Comparison of ENCODE assay signal across 13 cellular contexts in genomic region chr1:234509457-234510328, GRCh38. TPM values are rescaled to one million over a fixed set of nuclear protein-coding genes. Genes with fewer than 3 reads are reported as not detected.
DNase-seq lines count a peak whose midpoint lies in the region; ATAC-seq, FAIRE-seq and TF ChIP-seq lines count a peak whose summit lies in the region.
"Had no signal": no experiment of that assay in that cellular context is flagged by ENCODE, and none has a peak within 500 bp of the region (broad histone marks: within the 10 kb centered on the region; RNA-seq: fewer than 3 reads in every experiment).

No MANE protein-coding gene starts in this region.

- no peak overlapping the region for H3K9ac ChIP-seq in HUES6 (ENCODE audit: low read length)
- H3K9ac ChIP-seq in K562 (ENCODE audit: insufficient read depth in 1 of 2, low read depth in 2 of 2, low read length in 2 of 2) = peak overlapping the region in 1 of 2 experiments; percentile 46; a peak in 1 of 4 replicates
- H3K9ac ChIP-seq in mesendoderm (ENCODE audit: low read length) = no peak overlapping the region

- intact Hi-C loops in Caco-2 (cut with micrococcal nuclease; ENCODE audit: unreplicated experiment) (loop anchor here (2.0 kb wide), 1 partner anchor 37 kb away; no protein-coding TSS in a partner anchor), K562 (cut with micrococcal nuclease) (no loop called here)

- no peaks in the 10 kb centered on the region for H3K79me2 ChIP-seq in K562 (ENCODE audit: control insufficient read depth, insufficient read depth, low read length)
- no peaks in the 10 kb centered on the region for H3K79me2 ChIP-seq in mesendoderm (ENCODE audit: control insufficient read depth, insufficient read depth, low read length)

- BruUV-seq in Caco-2 (replicated peaks; lab: Mats Ljungman, UMichigan) = no TSS peak
- BruUV-seq in K562 (replicated peaks; lab: Mats Ljungman, UMichigan) = no TSS peak

- H3K36me3 ChIP-seq in Caco-2 (ENCODE audit: control insufficient read depth, insufficient read depth, low read length) = no peaks in the 10 kb centered on the region
- H3K36me3 ChIP-seq in HUES6 (ENCODE audit: control insufficient read depth, insufficient read depth, low read length) = no peaks in the 10 kb centered on the region
- no peaks in the 10 kb centered on the region for H3K36me3 ChIP-seq in K562 (ENCODE audit: control insufficient read depth, insufficient read depth, low read length)
- H3K36me3 ChIP-seq in mesendoderm (ENCODE audit: control insufficient read depth, insufficient read depth, low read length) = no peaks in the 10 kb centered on the region

- H3K27me3 Mint-ChIP-seq in Caco-2 (ENCODE audit: insufficient read depth, unreplicated experiment) = no peaks in the 10 kb centered on the region
- H3K27me3 Mint-ChIP-seq in activated CD4-positive, alpha-beta T cell treated with anti-CD3 and anti-CD28 coated beads, Interleukin-2, amount 10 ng/mL, durations not matched to agents 7 days and 5 days = peaks cover 1% of the 10 kb centered on the region

- H2BK15ac ChIP-seq in mesendoderm (replicated peaks; ENCODE audit: low read depth) = no peak overlapping the region

- POLR2A ChIA-PET in Caco-2 (lab: Charles Lee) (interaction anchor here (0.6 kb wide), 1 partner anchor 64 kb away, joined by 3 read pairs; no protein-coding TSS in a partner anchor), K562 (lab: Yijun Ruan, JAX) (interaction anchor here (0.9 to 1.2 kb wide), 3 partner anchors 9 to 94 kb away, joined by 3 to 6 read pairs (median 3); no protein-coding TSS in a partner anchor)
- POLR2A ChIA-PET in activated CD4-positive, alpha-beta T cell treated with anti-CD3 and anti-CD28 coated beads, Interleukin-2, amount 10 ng/mL, durations not matched to agents 7 days and 5 days (lab: Charles Lee) = interaction anchor here (0.6 kb wide), 1 partner anchor 22 kb away, joined by 4 read pairs; no protein-coding TSS in a partner anchor

- no peak overlapping the region for H3K23ac ChIP-seq in mesendoderm (ENCODE audit: low read length)

- peaks cover 19% of the 10 kb centered on the region for H3K9me3 Mint-ChIP-seq in Caco-2 (ENCODE audit: unreplicated experiment)
- H3K9me3 Mint-ChIP-seq in activated CD4-positive, alpha-beta T cell treated with anti-CD3 and anti-CD28 coated beads, Interleukin-2, amount 10 ng/mL, durations not matched to agents 7 days and 5 days = peaks cover 2% of the 10 kb centered on the region

- H3K27ac ChIP-seq in HUES6 (ENCODE audit: low read depth, low read length) (0 out of 2 replicates have a peak overlapping the region, but pooled peaks have one; percentile 36), K562 (ENCODE audit: extremely low read depth, low read depth, low read length) (no peak overlapping the region), mesendoderm (ENCODE audit: low read depth, low read length) (peak overlapping the region; percentile 81)
- H3K27ac ChIP-seq: testis had no signal

- H2AK5ac ChIP-seq in mesendoderm (ENCODE audit: low read length) = no peak overlapping the region

- H2AFZ ChIP-seq in K562 (ENCODE audit: low read depth, low read length) = peak overlapping the region; percentile 38; the same call in 1 of the 2 replicates

- no peaks in the 10 kb centered on the region for H3K9me1 ChIP-seq in K562 (ENCODE audit: control insufficient read depth, insufficient read depth, low read length)

- WGBS in K562 (ENCODE audit: insufficient coverage, low coverage, missing lambda C conversion rate) = 40% methylated on average over 9 of the region's 9 CpGs
- no CpG with 5 or more reads among the region's 9 CpGs for WGBS in mesendoderm (ENCODE audit: extremely low coverage, insufficient coverage, low lambda C conversion rate)

- H3K4ac ChIP-seq in mesendoderm (ENCODE audit: low read depth, low read length) = peak overlapping the region; percentile 24

- ATAC-seq in K562 = peak; percentile 47
- ATAC-seq in HG03196 (IDR thresholded peaks at IDR 0.05; ENCODE audit: unreplicated experiment) = no peak
- no peak for ATAC-seq in GM18498 (IDR thresholded peaks at IDR 0.05; ENCODE audit: unreplicated experiment)
- no peak for ATAC-seq in HG03159 (IDR thresholded peaks at IDR 0.05; ENCODE audit: unreplicated experiment)

- CTCF ChIA-PET in Caco-2 (lab: Charles Lee) (interaction anchor here (0.6 kb wide), 1 partner anchor 454 kb away, joined by 3 read pairs; no protein-coding TSS in a partner anchor), K562 (lab: Yijun Ruan, JAX; ENCODE audit: low intra/inter-chr PET ratio) (interaction anchor here (0.6 to 1.0 kb wide), 2 partner anchors 11 to 146 kb away, joined by 4 to 5 read pairs; no protein-coding TSS in a partner anchor)
- CTCF ChIA-PET in activated CD4-positive, alpha-beta T cell treated with anti-CD3 and anti-CD28 coated beads, Interleukin-2, amount 10 ng/mL, durations not matched to agents 7 days and 5 days (lab: Charles Lee) = interaction anchor here (0.9 to 3.0 kb wide), 3 partner anchors 9 to 34 kb away, joined by 3 to 15 read pairs (median 3); no protein-coding TSS in a partner anchor

- H3K36me3 Mint-ChIP-seq in Caco-2 (ENCODE audit: insufficient read depth, unreplicated experiment) = peaks cover 17% of the 10 kb centered on the region
- peaks cover 2% of the 10 kb centered on the region for H3K36me3 Mint-ChIP-seq in activated CD4-positive, alpha-beta T cell treated with anti-CD3 and anti-CD28 coated beads, Interleukin-2, amount 10 ng/mL, durations not matched to agents 7 days and 5 days (ENCODE audit: low read depth)

- no peak for FAIRE-seq in K562 (lab: Jason Lieb, UNC)
- FAIRE-seq: D721Med had no signal

- H3K79me1 ChIP-seq in mesendoderm (ENCODE audit: low read length) = no peaks in the 10 kb centered on the region

- no peaks in the 10 kb centered on the region for H4K20me1 ChIP-seq in K562 (replicated peaks; ENCODE audit: control insufficient read depth, insufficient read depth, low read length)

- H3K27ac Mint-ChIP-seq in Caco-2 (ENCODE audit: unreplicated experiment) = peak overlapping the region; percentile 60
- H3K27ac Mint-ChIP-seq in activated CD4-positive, alpha-beta T cell treated with anti-CD3 and anti-CD28 coated beads, Interleukin-2, amount 10 ng/mL, durations not matched to agents 7 days and 5 days = no peak overlapping the region

- H3K4me3 ChIP-seq in Caco-2 (ENCODE audit: low read depth, low read length) = no peak overlapping the region
- no peak overlapping the region for H3K4me3 ChIP-seq in HUES6 (ENCODE audit: low read depth, low read length)
- no peak overlapping the region for H3K4me3 ChIP-seq in K562
- H3K4me3 ChIP-seq in mesendoderm (ENCODE audit: low read length) = no peak overlapping the region
- H3K4me3 ChIP-seq: testis had no signal

- peak overlapping the region; percentile 58 for H3K56ac ChIP-seq in mesendoderm (ENCODE audit: low read length)

- peaks cover 22% of the 10 kb centered on the region for H3K4me1 Mint-ChIP-seq in Caco-2 (ENCODE audit: low read depth, unreplicated experiment)
- peaks cover 6% of the 10 kb centered on the region for H3K4me1 Mint-ChIP-seq in activated CD4-positive, alpha-beta T cell treated with anti-CD3 and anti-CD28 coated beads, Interleukin-2, amount 10 ng/mL, durations not matched to agents 7 days and 5 days

- H3K18ac ChIP-seq in mesendoderm (ENCODE audit: low read length) = peak overlapping the region; percentile 72

- DNase-seq in Caco-2 (no peak), K562 (ENCODE audit: extremely low read depth in 1 of 4, low spot score in 3 of 4) (no peak), mesendoderm (peak; percentile 58)
- no peak for DNase-seq in activated CD4-positive, alpha-beta T cell treated with anti-CD3 and anti-CD28 coated beads, Interleukin-2, amount 10 ng/mL, durations not matched to agents 7 days and 5 days
- DNase-seq: islet precursor cell; occipital lobe; stimulated activated CD4-positive, alpha-beta T cell treated with anti-CD3 and anti-CD28 coated beads, Interleukin-4, amount 100 ng/mL, for 24 hours; testis had no signal

- TF ChIP-seq CTCF in Caco-2 (IDR thresholded peaks at IDR 0.05; ENCODE audit: insufficient read depth in 1 of 2, low read depth in 1 of 2, low read length in 1 of 2, severe bottlenecking in 1 of 2, unreplicated experiment in 1 of 2) (no peak), K562 (IDR thresholded peaks at IDR 0.05 in 2 of 3, conservative IDR thresholded peaks at IDR 0.05 in 1 of 3; ENCODE audit: insufficient read depth in 2 of 3, low read depth in 1 of 3, low read length in 3 of 3) (no peak)

- H3K27me3 ChIP-seq in Caco-2 (replicated peaks; ENCODE audit: control insufficient read depth, insufficient read depth, low read length) (no peaks in the 10 kb centered on the region), HUES6 (ENCODE audit: control insufficient read depth, insufficient read depth, low read length) (no peaks in the 10 kb centered on the region), K562 (ENCODE audit: control insufficient read depth in 2 of 2, insufficient read depth in 2 of 2, low read length in 2 of 2) (no peaks in the 10 kb centered on the region), mesendoderm (ENCODE audit: insufficient read depth, low read length, poor library complexity) (no peaks in the 10 kb centered on the region)
- H3K27me3 ChIP-seq: testis had no signal

- TF ChIP-seq EP300 in K562 (IDR thresholded peaks at IDR 0.05; ENCODE audit: low read length) = peak; percentile 22; the same call in 1 of the 2 replicates

- H3K4me1 ChIP-seq in Caco-2 (peaks cover 23% of the 10 kb centered on the region), HUES6 (ENCODE audit: control insufficient read depth, insufficient read depth, low read length) (peaks cover 30% of the 10 kb centered on the region), K562 (replicated peaks in 1 of 2; ENCODE audit: control insufficient read depth in 2 of 2, insufficient read depth in 2 of 2, low read length in 2 of 2) (peaks cover 5 to 20% of the 10 kb centered on the region in 2 experiments; a peak in 4 of 5 replicates), mesendoderm (ENCODE audit: control insufficient read depth, low read depth, low read length) (peaks cover 3% of the 10 kb centered on the region)
- H3K4me1 ChIP-seq: testis had no signal

- H4K5ac ChIP-seq in mesendoderm (ENCODE audit: low read length) = no peak overlapping the region

- H3K4me3 Mint-ChIP-seq in Caco-2 (ENCODE audit: unreplicated experiment) = no peak overlapping the region
- no peak overlapping the region for H3K4me3 Mint-ChIP-seq in activated CD4-positive, alpha-beta T cell treated with anti-CD3 and anti-CD28 coated beads, Interleukin-2, amount 10 ng/mL, durations not matched to agents 7 days and 5 days

- H3K4me2 ChIP-seq in K562 (ENCODE audit: insufficient read depth, low read length) (no peak overlapping the region), mesendoderm (ENCODE audit: low read length) (no peak overlapping the region)

- no peak for TF ChIP-seq RAD21 in K562 (CRISPR knock-in tag; conservative IDR thresholded peaks at IDR 0.05 in 1 of 2, IDR thresholded peaks at IDR 0.05 in 1 of 2)

- no peak overlapping the region for H4K8ac ChIP-seq in mesendoderm (ENCODE audit: low read depth, low read length)

- no peak overlapping the region for H2BK5ac ChIP-seq in mesendoderm (ENCODE audit: low read length)

- in situ Hi-C loops in K562 (cut with MboI) = no loop called here

- TF ChIP-seq POLR2A in K562 (conservative IDR thresholded peaks at IDR 0.05) = no peak

- H2BK120ac ChIP-seq in mesendoderm (ENCODE audit: low read depth, low read length) = no peak overlapping the region

- H3K9me3 ChIP-seq in Caco-2 = no peaks in the 10 kb centered on the region
- no peaks in the 10 kb centered on the region for H3K9me3 ChIP-seq in HUES6 (ENCODE audit: control insufficient read depth, insufficient read depth, low read depth, low read length)
- H3K9me3 ChIP-seq in K562 (replicated peaks; ENCODE audit: control insufficient read depth, insufficient read depth, low read depth, low read length) = no peaks in the 10 kb centered on the region
- H3K9me3 ChIP-seq: testis had no signal

RNA-seq across cellular contexts. Expression of gene TARBP1, which starts 30.7 kb away (rescaled TPM):
- 33.8 and 37.0 TPM in 2 replicates for total RNA-seq in Caco-2 (2022)
- 26.2 and 82.6 TPM in 2 replicates for total RNA-seq in K562 (2011; cell fraction: chromatin; rRNA removed; ENCODE audit: low replicate concordance)
- 15.0 and 20.9 TPM in 2 replicates for total RNA-seq in K562 (2011; cell fraction: nucleolus; rRNA removed)
- 28.7 and 45.3 TPM in 2 replicates for total RNA-seq in K562 (2011; cell fraction: nucleoplasm; rRNA removed)
- 15.3 and 16.1 TPM in 2 replicates for total RNA-seq in K562 (2014; rRNA removed)
- 25.0 and 28.0 TPM in 2 replicates for total RNA-seq in K562 (2014; rRNA removed; fragmentation: Illumina TruSeq; extraction: Trizol)
- total RNA-seq in K562 (2015; rRNA removed; fragmentation: Illumina TruSeq; extraction: Trizol) = 23.1 and 26.5 TPM in 2 replicates
- total RNA-seq in K562 (2021) = 15.6 and 18.6 TPM in 2 replicates
- polyA plus RNA-seq in K562 (2011; rRNA removed) = 48.0 and 66.5 TPM in 2 replicates
- 12.4 and 31.8 TPM in 2 replicates for polyA plus RNA-seq in K562 (2011; cell fraction: cytosol; rRNA removed)
- polyA plus RNA-seq in K562 (2011; cell fraction: nucleus; rRNA removed) = 84.2 and 119 TPM in 2 replicates
- 14.6 and 30.8 TPM in 2 replicates for polyA plus RNA-seq in K562 (2012)
- 20.5 and 22.9 TPM in 2 replicates for polyA plus RNA-seq in K562 (2014; fragmentation: Illumina TruSeq; extraction: Trizol)
- polyA plus RNA-seq in K562 (2014; fragmentation: Nextera tagmentation; extraction: Ambion mirVana) = 10 to 100 TPM in 1 of 2 experiments, 1 to 10 TPM in 1; 8.8 to 10.4 TPM
- 24.3 and 29.5 TPM in 2 replicates for polyA plus RNA-seq in K562 (2014; rRNA removed)
- polyA minus RNA-seq in K562 (2011; rRNA and poly(A)+ RNA removed) = 27.7 and 45.5 TPM in 2 replicates
- 10.1 and 19.2 TPM in 2 replicates for polyA minus RNA-seq in K562 (2011; cell fraction: cytosol; rRNA and poly(A)+ RNA removed)
- polyA minus RNA-seq in K562 (2011; cell fraction: nucleus; rRNA and poly(A)+ RNA removed) = 19.0 and 38.9 TPM in 2 replicates
- 10.7 TPM for polyA plus RNA-seq in mesendoderm (2013, experiment 1 of 2)
- 11.7 TPM for polyA plus RNA-seq in mesendoderm (2013, experiment 2 of 2)
- total RNA-seq in activated CD4-positive, alpha-beta T cell treated with anti-CD3 and anti-CD28 coated beads, Interleukin-2, amount 10 ng/mL, durations not matched to agents 7 days and 5 days = 10 to 100 TPM; 31.3 to 33.2 TPM
